Comparison of ENCODE assay signal across 9 cellular contexts in genomic region chrX:68511255-68511654, GRCh38. TPM values are rescaled to one million over a fixed set of nuclear protein-coding genes. Genes with fewer than 3 reads are reported as not detected.
DNase-seq lines count a peak whose midpoint lies in the region; ATAC-seq, FAIRE-seq and TF ChIP-seq lines count a peak whose summit lies in the region.
"Had no signal": no experiment of that assay in that cellular context is flagged by ENCODE, and none has a peak within 500 bp of the region (broad histone marks: within the 10 kb centered on the region; RNA-seq: fewer than 3 reads in every experiment).

No MANE protein-coding gene starts in this region.

- no peak for TF ChIP-seq POLR2A in H54 (IDR thresholded peaks at IDR 0.05; ENCODE audit: low read depth, low read length)
- TF ChIP-seq POLR2A in thyroid gland (IDR thresholded peaks at IDR 0.05): no peak

- H3K36me3 Mint-ChIP-seq in activated naive CD8-positive, alpha-beta T cell treated with anti-CD3 and anti-CD28 coated beads, Interleukin-2, amount 50 U/mL, for 24 hours (ENCODE audit: low read depth): peaks cover 9% of the 10 kb centered on the region

- no peak overlapping the region for H3K4me3 ChIP-seq in thyroid gland (replicated peaks in 1 of 3)
- H3K4me3 ChIP-seq: SK-N-MC had no signal

- H3K9me3 Mint-ChIP-seq in activated naive CD8-positive, alpha-beta T cell treated with anti-CD3 and anti-CD28 coated beads, Interleukin-2, amount 50 U/mL, for 24 hours: no peaks in the 10 kb centered on the region

- ATAC-seq in activated naive CD8-positive, alpha-beta T cell treated with anti-CD3 and anti-CD28 coated beads, Interleukin-2, amount 50 U/mL, for 24 hours: no peak

- peak; percentile 24 to 64 (median 53) for TF ChIP-seq CTCF in thyroid gland (IDR thresholded peaks at IDR 0.05)

- FAIRE-seq in H54 (lab: Jason Lieb, UNC): peak; percentile 23

- H3K27me3 Mint-ChIP-seq in activated naive CD8-positive, alpha-beta T cell treated with anti-CD3 and anti-CD28 coated beads, Interleukin-2, amount 50 U/mL, for 24 hours: no peaks in the 10 kb centered on the region

- 31 to 41% methylated on average over 3 of the region's 3 CpGs for WGBS in thyroid gland, 2 donors

- no peaks in the 10 kb centered on the region for H3K9me3 ChIP-seq in thyroid gland

- H3K4me1 Mint-ChIP-seq in activated naive CD8-positive, alpha-beta T cell treated with anti-CD3 and anti-CD28 coated beads, Interleukin-2, amount 50 U/mL, for 24 hours: peaks cover 21% of the 10 kb centered on the region

- H3K27ac Mint-ChIP-seq in activated naive CD8-positive, alpha-beta T cell treated with anti-CD3 and anti-CD28 coated beads, Interleukin-2, amount 50 U/mL, for 24 hours: no peak overlapping the region

- H3K36me3 ChIP-seq in thyroid gland: peaks cover 0 to 11% of the 10 kb centered on the region in 2 donors

- H3K27me3 ChIP-seq in thyroid gland: no peaks in the 10 kb centered on the region

- peak; percentile 52 for DNase-seq in AG08396 (ENCODE audit: low spot score)
- peak; percentile 23 for DNase-seq in Daoy (ENCODE audit: low read depth)
- no peak for DNase-seq in H54 (ENCODE audit: insufficient read length, low spot score)
- peak; percentile 2 for DNase-seq in NCI-H1048 (lab: John Stamatoyannopoulos, UW)
- DNase-seq in activated naive CD8-positive, alpha-beta T cell treated with anti-CD3 and anti-CD28 coated beads, Interleukin-2, amount 50 U/mL, for 24 hours: peak; percentile 14
- DNase-seq in inferior parietal cortex (ENCODE audit: extremely low spot score): peak; percentile 55
- DNase-seq in thyroid gland: no peak
- DNase-seq in activated CD4-positive, CD25-positive, alpha-beta regulatory T cell treated with anti-CD3 and anti-CD28 coated beads, Interleukin-2, amount 50 U/mL, for 72 hours: no peak

- intact Hi-C loops in thyroid gland (cut with DNase I): loop anchor here (10.0 kb wide), 1 partner anchor 204 kb away; no protein-coding TSS in a partner anchor

- no peak overlapping the region for H3K4me3 Mint-ChIP-seq in activated naive CD8-positive, alpha-beta T cell treated with anti-CD3 and anti-CD28 coated beads, Interleukin-2, amount 50 U/mL, for 24 hours

- no peak overlapping the region for H3K27ac ChIP-seq in thyroid gland
- H3K27ac ChIP-seq: SK-N-MC had no signal

- H3K4me1 ChIP-seq in thyroid gland: no peaks in the 10 kb centered on the region

RNA-seq across cellular contexts. Expression of gene YIPF6, which starts 12.4 kb away (rescaled TPM):
- total RNA-seq in Daoy (2014; rRNA removed; shearing (Covaris generic)): 16.6 and 31.3 TPM in 2 replicates
- 10 to 100 TPM; 35.2 to 65.4 (median 41.6) TPM for total RNA-seq in thyroid gland

Comparison
In these comparisons a context has a peak if more than half of its experiments do, and no peak if none do; other contexts are left out.
1. DNase-seq: peak in AG08396 (single experiment), Daoy (single experiment), NCI-H1048 (single experiment), activated naive CD8-positive, alpha-beta T cell treated with anti-CD3 and anti-CD28 coated beads, Interleukin-2, amount 50 U/mL, for 24 hours (single experiment) and inferior parietal cortex (single experiment); none in H54 (single experiment), thyroid gland (0 of 2) and activated CD4-positive, CD25-positive, alpha-beta regulatory T cell treated with anti-CD3 and anti-CD28 coated beads, Interleukin-2, amount 50 U/mL, for 72 hours (single experiment).